In genomic region chr3:41464401-41464800, GRCh38 we compare ENCODE assay signal across 32 cellular contexts.
DNase-seq lines count a peak whose midpoint lies in the region; ATAC-seq, FAIRE-seq and TF ChIP-seq lines count a peak whose summit lies in the region.
"Had no signal": no experiment of that assay in that cellular context is flagged by ENCODE, and none has a peak within 500 bp of the region (broad histone marks: within the 10 kb centered on the region; RNA-seq: fewer than 3 reads in every experiment).

No MANE protein-coding gene starts in this region.

- H3K4me3 Mint-ChIP-seq in osteocyte (ENCODE audit: unreplicated experiment) = no peak overlapping the region
- H3K4me3 Mint-ChIP-seq: activated CD4-positive, alpha-beta T cell treated with anti-CD3 and anti-CD28 coated beads for 36 hours; activated CD8-positive, alpha-beta T cell treated with anti-CD3 and anti-CD28 coated beads, Interleukin-2, amount 10 ng/mL, durations not matched to agents 7 days and 5 days; CD8-positive, alpha-beta memory T cell; memory B cell had no signal

- CTCF ChIA-PET in SK-N-SH (lab: Yijun Ruan, JAX) = no interaction called here

- H3K4me2 ChIP-seq in SK-N-SH (no peak overlapping the region), fibroblast of lung (ENCODE audit: extremely low read depth, insufficient read depth, low read length) (no peak overlapping the region)
- H3K4me2 ChIP-seq: hepatocyte had no signal

- H3K9me3 ChIP-seq in SK-N-SH = no peaks in the 10 kb centered on the region
- no peaks in the 10 kb centered on the region for H3K9me3 ChIP-seq in RWPE2 (ENCODE audit: severe bottlenecking)
- no peaks in the 10 kb centered on the region for H3K9me3 ChIP-seq in fibroblast of lung (ENCODE audit: control insufficient read depth, insufficient read depth, low read depth, low read length)
- no peaks in the 10 kb centered on the region for H3K9me3 ChIP-seq in kidney (ENCODE audit: control insufficient read depth in 1 of 2, low read length in 2 of 2)
- H3K9me3 ChIP-seq: body of pancreas, gastrocnemius medialis, Peyer's patch had no signal

- no peak overlapping the region for H3K27ac Mint-ChIP-seq in osteocyte (ENCODE audit: unreplicated experiment)
- H3K27ac Mint-ChIP-seq: activated CD4-positive, alpha-beta T cell treated with anti-CD3 and anti-CD28 coated beads for 36 hours; activated CD8-positive, alpha-beta T cell treated with anti-CD3 and anti-CD28 coated beads, Interleukin-2, amount 10 ng/mL, durations not matched to agents 7 days and 5 days; CD8-positive, alpha-beta memory T cell; memory B cell had no signal

- H3K4me3 ChIP-seq in SK-N-SH (ENCODE audit: low read depth in 2 of 2, low read length in 1 of 2) (no peak overlapping the region), RWPE2 (ENCODE audit: severe bottlenecking) (no peak overlapping the region), fibroblast of lung (replicated peaks in 1 of 4; ENCODE audit: control extremely low read depth in 1 of 4, insufficient read depth in 1 of 4, low read depth in 3 of 4, low read length in 4 of 4) (no peak overlapping the region), kidney (ENCODE audit: low read length in 2 of 2) (no peak overlapping the region)
- H3K4me3 ChIP-seq: body of pancreas, gastrocnemius medialis, hepatocyte, Peyer's patch, sigmoid colon had no signal

- H3K27me3 Mint-ChIP-seq in osteocyte (ENCODE audit: unreplicated experiment) = no peaks in the 10 kb centered on the region
- H3K27me3 Mint-ChIP-seq: activated CD4-positive, alpha-beta T cell treated with anti-CD3 and anti-CD28 coated beads for 36 hours; CD8-positive, alpha-beta memory T cell; memory B cell had no signal

- TF ChIP-seq EP300 in SK-N-SH (IDR thresholded peaks at IDR 0.05; ENCODE audit: borderline replicate concordance in 1 of 2, low read depth in 1 of 2, low read length in 1 of 2) = no peak

- H3K4me1 ChIP-seq in SK-N-SH (ENCODE audit: control insufficient read depth in 1 of 2, insufficient read depth in 2 of 2, low read depth in 1 of 2, low read length in 1 of 2) (peaks cover 0 to 7% of the 10 kb centered on the region in 2 experiments; a peak in 2 of 4 replicates), RWPE2 (ENCODE audit: insufficient read depth, poor library complexity, severe bottlenecking) (no peaks in the 10 kb centered on the region), fibroblast of lung (ENCODE audit: control insufficient read depth, extremely low read depth, insufficient read depth, low read length) (no peaks in the 10 kb centered on the region), kidney (ENCODE audit: control insufficient read depth in 1 of 2, insufficient read depth in 1 of 2, low read depth in 1 of 2, low read length in 2 of 2) (no peaks in the 10 kb centered on the region)
- H3K4me1 ChIP-seq: body of pancreas, gastrocnemius medialis, Peyer's patch had no signal

- H3K27me3 ChIP-seq in SK-N-SH (ENCODE audit: insufficient read depth) (no peaks in the 10 kb centered on the region), RWPE2 (ENCODE audit: insufficient read depth, poor library complexity, severe bottlenecking) (no peaks in the 10 kb centered on the region), fibroblast of lung (ENCODE audit: control insufficient read depth, insufficient read depth, low read length) (no peaks in the 10 kb centered on the region)
- H3K27me3 ChIP-seq: body of pancreas, gastrocnemius medialis, hepatocyte, Peyer's patch, sigmoid colon had no signal

- TF ChIP-seq RAD21 in SK-N-SH (IDR thresholded peaks at IDR 0.05; ENCODE audit: low read length) = no peak

- H3K36me3 ChIP-seq in SK-N-SH (replicated peaks in 1 of 2; ENCODE audit: control insufficient read depth in 1 of 2, insufficient read depth in 2 of 2, low read length in 1 of 2) (no peaks in the 10 kb centered on the region), RWPE2 (ENCODE audit: low read depth) (no peaks in the 10 kb centered on the region), fibroblast of lung (ENCODE audit: control insufficient read depth, insufficient read depth, low read length) (no peaks in the 10 kb centered on the region), kidney (ENCODE audit: control insufficient read depth in 1 of 2, insufficient read depth in 2 of 2, low read length in 2 of 2) (no peaks in the 10 kb centered on the region)
- H3K36me3 ChIP-seq: gastrocnemius medialis, Peyer's patch, sigmoid colon had no signal

- H3K9ac ChIP-seq in SK-N-SH (no peak overlapping the region), fibroblast of lung (ENCODE audit: insufficient read depth, low read length) (no peak overlapping the region), kidney (ENCODE audit: low read length in 2 of 2) (no peak overlapping the region)

- H3K9me3 Mint-ChIP-seq in osteocyte (ENCODE audit: unreplicated experiment) = peaks cover 6% of the 10 kb centered on the region

- H3K4me1 Mint-ChIP-seq in osteocyte (ENCODE audit: unreplicated experiment) = no peaks in the 10 kb centered on the region
- H3K4me1 Mint-ChIP-seq: activated CD4-positive, alpha-beta T cell treated with anti-CD3 and anti-CD28 coated beads for 36 hours; CD8-positive, alpha-beta memory T cell; memory B cell had no signal

- WGBS in SK-N-SH (ENCODE audit: low lambda C conversion rate) = 30% methylated on average over 2 of the region's 2 CpGs

- H3F3A ChIP-seq in SK-N-SH (replicated peaks; ENCODE audit: insufficient read depth) = no peaks in the 10 kb centered on the region

- H3K79me2 ChIP-seq in SK-N-SH (ENCODE audit: insufficient read depth) (no peaks in the 10 kb centered on the region), fibroblast of lung (ENCODE audit: control insufficient read depth, insufficient read depth, low read length) (no peaks in the 10 kb centered on the region)
- H3K79me2 ChIP-seq: hepatocyte had no signal

- peaks cover under 1% of the 10 kb centered on the region for H3K36me3 Mint-ChIP-seq in osteocyte (ENCODE audit: unreplicated experiment)

- H3K27ac ChIP-seq in SK-N-SH (ENCODE audit: low read depth in 2 of 2, low read length in 1 of 2) (no peak overlapping the region), RWPE2 (ENCODE audit: poor library complexity, severe bottlenecking) (no peak overlapping the region), fibroblast of lung (ENCODE audit: insufficient read depth, low read length) (no peak overlapping the region), kidney (ENCODE audit: low read depth in 2 of 2, low read length in 2 of 2) (no peak overlapping the region)
- H3K27ac ChIP-seq: body of pancreas, epithelial cell of prostate, gastrocnemius medialis, hepatocyte, Peyer's patch, sigmoid colon had no signal

- FAIRE-seq in kidney (lab: Jason Lieb, UNC) = no peak
- FAIRE-seq: HepG2, urothelium cell line had no signal

- H3K9me2 ChIP-seq in SK-N-SH = no peaks in the 10 kb centered on the region

- H4K20me1 ChIP-seq in SK-N-SH (ENCODE audit: insufficient read depth) (no peaks in the 10 kb centered on the region), fibroblast of lung (ENCODE audit: control insufficient read depth, extremely low read depth, insufficient read depth, low read length) (no peaks in the 10 kb centered on the region)

- no peak overlapping the region for H2AFZ ChIP-seq in SK-N-SH (ENCODE audit: low read depth)
- H2AFZ ChIP-seq in fibroblast of lung (ENCODE audit: low read length) = no peak overlapping the region
- H2AFZ ChIP-seq: hepatocyte had no signal

- ATAC-seq in SK-N-SH treated with all-trans-retinoic acid at 6 μM for 48 hours (no peak), RWPE2 (ENCODE audit: low read depth) (peak; percentile 50; the same call in 1 of the 3 replicates), left lobe of liver (no peak)
- ATAC-seq: activated CD4-positive, alpha-beta T cell treated with anti-CD3 and anti-CD28 coated beads for 36 hours; activated CD8-positive, alpha-beta T cell treated with anti-CD3 and anti-CD28 coated beads, Interleukin-2, amount 10 ng/mL, durations not matched to agents 7 days and 5 days; body of pancreas; gastrocnemius medialis; HepG2; left colon had no signal

- DNase-seq in SK-N-SH (peak; percentile 4), RWPE2 (ENCODE audit: low spot score) (no peak), fibroblast of lung (ENCODE audit: low read depth in 2 of 2) (peak; percentile 5 to 35), stromal cell of bone marrow (ENCODE audit: low read depth) (peak; percentile 8), osteocyte (ENCODE audit: extremely low spot score, unreplicated experiment) (no peak), kidney (no peak), left lobe of liver (ENCODE audit: low spot score) (no peak)
- DNase-seq: 8988T; activated CD4-positive, alpha-beta T cell treated with anti-CD3 and anti-CD28 coated beads for 36 hours; activated CD8-positive, alpha-beta T cell treated with anti-CD3 and anti-CD28 coated beads, Interleukin-2, amount 10 ng/mL, durations not matched to agents 7 days and 5 days; activated gamma-delta T cell; AML-193; body of pancreas; CD8-positive, alpha-beta memory T cell; DMS153; gastrocnemius medialis; Kasumi-1; left colon; NCI-H1092; NCI-H187; NCI-H526; Peyer's patch; sigmoid colon; stimulated activated CD4-positive, alpha-beta T cell treated with anti-CD3 and anti-CD28 coated beads, Interleukin-15, amount 100 ng/mL, for 24 hours; stimulated activated naive CD4-positive, alpha-beta T cell; T-helper 2 cell had no signal

- TF ChIP-seq CTCF in SK-N-SH (IDR thresholded peaks at IDR 0.05) (no peak), RWPE2 (IDR thresholded peaks at IDR 0.05; ENCODE audit: poor library complexity, severe bottlenecking) (no peak), fibroblast of lung (conservative IDR thresholded peaks at IDR 0.05 in 1 of 2, IDR thresholded peaks at IDR 0.05 in 1 of 2; ENCODE audit: low read depth in 1 of 2, low read length in 2 of 2) (no peak), osteocyte (IDR thresholded peaks at IDR 0.05) (no peak), kidney (IDR thresholded peaks at IDR 0.05; ENCODE audit: borderline replicate concordance, extremely low read depth, insufficient read depth) (no peak)

- POLR2A ChIA-PET in SK-N-SH (lab: Yijun Ruan, JAX) = no interaction called here

- intact Hi-C loops in kidney (cut with DNase I) = no loop called here

TF ChIP-seq in SK-N-SH, 30 proteins besides CTCF, POLR2A, EP300 and RAD21 (continues in another document):
- no peak for TF ChIP-seq FOSL2 (IDR thresholded peaks at IDR 0.05; ENCODE audit: borderline replicate concordance, low read depth)

TF ChIP-seq in SK-N-SH treated with all-trans-retinoic acid at 6 μM for 48 hours, 23 proteins besides CTCF, POLR2A, EP300 and RAD21 (continues in another document):
- no peak for TF ChIP-seq PPARA (CRISPR knock-in tag; IDR thresholded peaks at IDR 0.05; ENCODE audit: borderline replicate concordance)
- no peak for TF ChIP-seq ISL1 (CRISPR knock-in tag; IDR thresholded peaks at IDR 0.05)
- no peak for TF ChIP-seq ZNF565 (CRISPR knock-in tag; conservative IDR thresholded peaks at IDR 0.05; ENCODE audit: low read depth)

Comparison
In these comparisons a context has a peak if more than half of its experiments do, and no peak if none do; other contexts are left out.
1. DNase-seq: peak in SK-N-SH (single experiment), fibroblast of lung (2 of 2) and stromal cell of bone marrow (single experiment); none in RWPE2 (single experiment), osteocyte (single experiment), kidney (single experiment) and left lobe of liver (single experiment).